Comparison of ENCODE assay signal across 1 cellular context in genomic region chr1:8520483-8520966, GRCh38.
TF ChIP-seq lines count a peak whose summit lies in the region.

No MANE protein-coding gene starts in this region.

TF ChIP-seq in SK-N-SH treated with all-trans-retinoic acid at 6 μM for 48 hours, 23 proteins besides CTCF, POLR2A, EP300 and RAD21 (continued from another document):
- TF ChIP-seq, protein P1, sequence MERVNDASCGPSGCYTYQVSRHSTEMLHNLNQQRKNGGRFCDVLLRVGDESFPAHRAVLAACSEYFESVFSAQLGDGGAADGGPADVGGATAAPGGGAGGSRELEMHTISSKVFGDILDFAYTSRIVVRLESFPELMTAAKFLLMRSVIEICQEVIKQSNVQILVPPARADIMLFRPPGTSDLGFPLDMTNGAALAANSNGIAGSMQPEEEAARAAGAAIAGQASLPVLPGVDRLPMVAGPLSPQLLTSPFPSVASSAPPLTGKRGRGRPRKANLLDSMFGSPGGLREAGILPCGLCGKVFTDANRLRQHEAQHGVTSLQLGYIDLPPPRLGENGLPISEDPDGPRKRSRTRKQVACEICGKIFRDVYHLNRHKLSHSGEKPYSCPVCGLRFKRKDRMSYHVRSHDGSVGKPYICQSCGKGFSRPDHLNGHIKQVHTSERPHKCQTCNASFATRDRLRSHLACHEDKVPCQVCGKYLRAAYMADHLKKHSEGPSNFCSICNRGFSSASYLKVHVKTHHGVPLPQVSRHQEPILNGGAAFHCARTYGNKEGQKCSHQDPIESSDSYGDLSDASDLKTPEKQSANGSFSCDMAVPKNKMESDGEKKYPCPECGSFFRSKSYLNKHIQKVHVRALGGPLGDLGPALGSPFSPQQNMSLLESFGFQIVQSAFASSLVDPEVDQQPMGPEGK (CRISPR knock-in tag; IDR thresholded peaks at IDR 0.05; ENCODE audit: borderline replicate concordance), result no peak
- TF ChIP-seq ISL1 (CRISPR knock-in tag; IDR thresholded peaks at IDR 0.05) (no peak), ZNF70 (CRISPR knock-in tag; IDR thresholded peaks at IDR 0.05) (no peak), OSR1 (CRISPR knock-in tag; IDR thresholded peaks at IDR 0.05) (no peak), ZNF8 (CRISPR knock-in tag; IDR thresholded peaks at IDR 0.05) (no peak), ZC3H10 (CRISPR knock-in tag; IDR thresholded peaks at IDR 0.05) (no peak), RARB (CRISPR knock-in tag; IDR thresholded peaks at IDR 0.05) (no peak)
